Comparison of ENCODE assay signal across 1 cellular context in the genomic region with DNA sequence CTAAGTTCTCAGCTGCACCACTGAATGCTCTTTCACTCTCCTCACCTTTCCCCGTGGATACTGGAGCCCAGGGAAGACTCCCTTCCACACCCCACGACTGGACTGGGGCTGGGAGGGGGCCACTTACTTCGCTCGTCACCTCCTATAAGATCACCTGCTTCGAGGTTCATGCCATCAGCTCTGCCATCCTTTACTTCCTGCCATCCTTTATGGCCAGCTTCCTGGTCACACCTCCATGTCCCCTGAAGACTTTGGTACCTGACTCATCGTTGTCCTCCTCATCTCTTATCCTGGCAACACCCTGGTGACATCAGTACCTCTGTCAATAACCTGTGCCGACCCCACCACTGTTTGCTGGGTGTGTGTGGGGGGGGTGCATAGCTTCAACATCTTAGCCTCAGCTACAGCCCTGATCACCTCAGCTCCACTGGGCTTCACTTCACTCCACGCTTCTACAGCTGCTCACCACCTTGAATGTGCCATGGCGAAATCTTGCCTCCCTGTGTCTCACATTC.
TF ChIP-seq lines count a peak whose summit lies in the region.

No MANE protein-coding gene starts in this region.

TF ChIP-seq in HEK293, 187 proteins besides CTCF, POLR2A, EP300 and RAD21:
- TF ChIP-seq ZNF211 (tag by site-specific recombination; IDR thresholded peaks at IDR 0.05; ENCODE audit: low read depth) (no peak), KLF1 (tag by site-specific recombination; IDR thresholded peaks at IDR 0.05) (peak; percentile 84), ZNF121 (tag by site-specific recombination; IDR thresholded peaks at IDR 0.05) (no peak), SALL2 (tag by site-specific recombination; IDR thresholded peaks at IDR 0.05; ENCODE audit: borderline replicate concordance) (no peak)
- TF ChIP-seq, protein P1, sequence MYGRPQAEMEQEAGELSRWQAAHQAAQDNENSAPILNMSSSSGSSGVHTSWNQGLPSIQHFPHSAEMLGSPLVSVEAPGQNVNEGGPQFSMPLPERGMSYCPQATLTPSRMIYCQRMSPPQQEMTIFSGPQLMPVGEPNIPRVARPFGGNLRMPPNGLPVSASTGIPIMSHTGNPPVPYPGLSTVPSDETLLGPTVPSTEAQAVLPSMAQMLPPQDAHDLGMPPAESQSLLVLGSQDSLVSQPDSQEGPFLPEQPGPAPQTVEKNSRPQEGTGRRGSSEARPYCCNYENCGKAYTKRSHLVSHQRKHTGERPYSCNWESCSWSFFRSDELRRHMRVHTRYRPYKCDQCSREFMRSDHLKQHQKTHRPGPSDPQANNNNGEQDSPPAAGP (tag by site-specific recombination; IDR thresholded peaks at IDR 0.05): peak; percentile 97
- TF ChIP-seq, protein P2, sequence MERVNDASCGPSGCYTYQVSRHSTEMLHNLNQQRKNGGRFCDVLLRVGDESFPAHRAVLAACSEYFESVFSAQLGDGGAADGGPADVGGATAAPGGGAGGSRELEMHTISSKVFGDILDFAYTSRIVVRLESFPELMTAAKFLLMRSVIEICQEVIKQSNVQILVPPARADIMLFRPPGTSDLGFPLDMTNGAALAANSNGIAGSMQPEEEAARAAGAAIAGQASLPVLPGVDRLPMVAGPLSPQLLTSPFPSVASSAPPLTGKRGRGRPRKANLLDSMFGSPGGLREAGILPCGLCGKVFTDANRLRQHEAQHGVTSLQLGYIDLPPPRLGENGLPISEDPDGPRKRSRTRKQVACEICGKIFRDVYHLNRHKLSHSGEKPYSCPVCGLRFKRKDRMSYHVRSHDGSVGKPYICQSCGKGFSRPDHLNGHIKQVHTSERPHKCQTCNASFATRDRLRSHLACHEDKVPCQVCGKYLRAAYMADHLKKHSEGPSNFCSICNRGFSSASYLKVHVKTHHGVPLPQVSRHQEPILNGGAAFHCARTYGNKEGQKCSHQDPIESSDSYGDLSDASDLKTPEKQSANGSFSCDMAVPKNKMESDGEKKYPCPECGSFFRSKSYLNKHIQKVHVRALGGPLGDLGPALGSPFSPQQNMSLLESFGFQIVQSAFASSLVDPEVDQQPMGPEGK (tag by site-specific recombination; IDR thresholded peaks at IDR 0.05): 0 out of 2 replicates have a peak, but pooled peaks have one; percentile 14
